8 cellular contexts compared by ENCODE assay signal in genomic region chr1:178037510-178038253, GRCh38. TPM values are rescaled to one million over a fixed set of nuclear protein-coding genes. Genes with fewer than 3 reads are reported as not detected.
A peak's percentile ranks its signal among the peaks of the same experiment; 100 is the strongest.
DNase-seq lines count a peak whose midpoint lies in the region; ATAC-seq and TF ChIP-seq lines count a peak whose summit lies in the region.

No MANE protein-coding gene starts in this region.

- H3K9me3 ChIP-seq in testis, result no peaks in the 10 kb centered on the region

- peak; percentile 76 to 91 for DNase-seq in NOMO-1 (lab: John Stamatoyannopoulos, UW; ENCODE audit: unreplicated experiment in 2 of 2)
- DNase-seq in epithelial cell of proximal tubule (ENCODE audit: low read depth), result no peak
- DNase-seq in lung microvascular endothelial cell (ENCODE audit: low read depth in 2 of 2), result peak; percentile 82 to 91
- DNase-seq in testis, result peak; percentile 86
- DNase-seq in activated CD4-positive, alpha-beta T cell treated with anti-CD3 and anti-CD28 coated beads, Interleukin-2, amount 50 U/mL, for 1 hour, result no peak
- no peak for DNase-seq in NCI-H2171 (lab: John Stamatoyannopoulos, UW)

- TF ChIP-seq CTCF in epithelial cell of proximal tubule (conservative IDR thresholded peaks at IDR 0.05; ENCODE audit: low read depth, low read length) (peak; percentile 67), testis (IDR thresholded peaks at IDR 0.05) (peak in 1 of 3 experiments; percentile 35)

- WGBS in testis, 2 donors, result 4 to 8% methylated on average over 21 to 58 of the region's 58 CpGs

- H3K27me3 ChIP-seq in testis, result no peaks in the 10 kb centered on the region

- intact Hi-C loops in testis (cut with DNase I; ENCODE audit: low total_unique reads), result no loop called here

- ATAC-seq in GM18498 (IDR thresholded peaks at IDR 0.05; ENCODE audit: unreplicated experiment) (peak; percentile 40), GM19324 (IDR thresholded peaks at IDR 0.05; ENCODE audit: low FRiP score, unreplicated experiment) (no peak)

- peak overlapping the region; percentile 73 for H3K4me3 ChIP-seq in epithelial cell of proximal tubule (ENCODE audit: low read depth, low read length)
- peak overlapping the region; percentile 60 to 83 for H3K4me3 ChIP-seq in testis

- H3K36me3 ChIP-seq in testis (ENCODE audit: low read depth, missing control alignments), result no peaks in the 10 kb centered on the region

- H3K27ac ChIP-seq in testis, result peak overlapping the region; percentile 64 to 77

- H3K4me1 ChIP-seq in testis, result peaks cover 4% of the 10 kb centered on the region

- no peak for TF ChIP-seq POLR2A in testis (IDR thresholded peaks at IDR 0.05)

RNA-seq across cellular contexts. Expression of gene RASAL2, which starts 56.2 kb away (rescaled TPM):
- total RNA-seq in epithelial cell of proximal tubule (7.7 and 10.1 TPM in 2 replicates), lung microvascular endothelial cell (11.8 and 13.1 TPM in 2 replicates), testis (10 to 100 TPM; 39.6 to 41.7 TPM)
- polyA plus RNA-seq in testis (ENCODE audit: insufficient read depth, low read depth, low replicate concordance), result 25.9 TPM

Comparison
In these comparisons a context has a peak if more than half of its experiments do, and no peak if none do; other contexts are left out.
1. DNase-seq: peak in NOMO-1 (2 of 2), lung microvascular endothelial cell (2 of 2) and testis (single experiment); none in epithelial cell of proximal tubule (single experiment), activated CD4-positive, alpha-beta T cell treated with anti-CD3 and anti-CD28 coated beads, Interleukin-2, amount 50 U/mL, for 1 hour (single experiment) and NCI-H2171 (single experiment).